ENCODE assay signal across 1 cellular context in genomic region chr1:17494114-17494729, GRCh38.
TF ChIP-seq lines count a peak whose summit lies in the region.

No MANE protein-coding gene starts in this region.

TF ChIP-seq in K562, 482 proteins besides CTCF, POLR2A, EP300 and RAD21 (continued from another document and continues in another):
- TF ChIP-seq CHD7 (IDR thresholded peaks at IDR 0.05; ENCODE audit: low read depth, low read length) (no peak), POLR2AphosphoS2 (IDR thresholded peaks at IDR 0.05; ENCODE audit: low read length) (no peak), POLR2AphosphoS5 (IDR thresholded peaks at IDR 0.05; ENCODE audit: control insufficient read depth, insufficient read depth, low read depth, low read length) (no peak), TCF15 (CRISPR knock-in tag; IDR thresholded peaks at IDR 0.05) (no peak), NR0B1 (IDR thresholded peaks at IDR 0.05; ENCODE audit: partially characterized antibody) (no peak), E2F1 (CRISPR knock-in tag; IDR thresholded peaks at IDR 0.05) (no peak), ZNF280B (CRISPR knock-in tag; IDR thresholded peaks at IDR 0.05) (no peak), KDM2B (CRISPR knock-in tag; IDR thresholded peaks at IDR 0.05) (no peak), ZNF274 (IDR thresholded peaks at IDR 0.05; ENCODE audit: borderline replicate concordance, low read depth, low read length) (no peak), NFXL1 (CRISPR knock-in tag; IDR thresholded peaks at IDR 0.05) (no peak), FOSL1 (tag; conservative IDR thresholded peaks at IDR 0.05) (peak; percentile 89), ATF4 (CRISPR knock-in tag; IDR thresholded peaks at IDR 0.05) (no peak), PHF8 (IDR thresholded peaks at IDR 0.05; ENCODE audit: borderline replicate concordance, low read length) (no peak), HDAC6 (IDR thresholded peaks at IDR 0.05; ENCODE audit: low read depth, low read length) (no peak), SNIP1 (IDR thresholded peaks at IDR 0.05; ENCODE audit: low read depth) (no peak; the same call in 1 of the 2 replicates), ESRRB (CRISPR knock-in tag; IDR thresholded peaks at IDR 0.05; ENCODE audit: borderline replicate concordance) (no peak), HNRNPL (IDR thresholded peaks at IDR 0.05; ENCODE audit: low read depth, low read length) (no peak), MXD1 (CRISPR knock-in tag; IDR thresholded peaks at IDR 0.05; ENCODE audit: borderline replicate concordance, poor library complexity, severe bottlenecking) (no peak), ZNF212 (CRISPR knock-in tag; IDR thresholded peaks at IDR 0.05) (no peak), ZNF609 (CRISPR knock-in tag; IDR thresholded peaks at IDR 0.05; ENCODE audit: borderline replicate concordance) (no peak), ETV6 (IDR thresholded peaks at IDR 0.05; ENCODE audit: borderline replicate concordance in 1 of 2, low read depth in 2 of 2, low read length in 1 of 2) (no peak; a peak in 1 of 4 replicates), ETV6 (CRISPR knock-in tag; IDR thresholded peaks at IDR 0.05; ENCODE audit: borderline replicate concordance) (no peak), ZNF512 (tag; IDR thresholded peaks at IDR 0.05) (no peak), ZBTB33 (CRISPR knock-in tag; IDR thresholded peaks at IDR 0.05) (no peak), BMI1 (IDR thresholded peaks at IDR 0.05; ENCODE audit: low read length) (no peak), BACH1 (tag; IDR thresholded peaks at IDR 0.05) (no peak), HDAC3 (IDR thresholded peaks at IDR 0.05; ENCODE audit: borderline replicate concordance, partially characterized antibody) (peak; percentile 38)
